In genomic region chr6:16374796-16375195, GRCh38 we compare ENCODE assay signal across 14 cellular contexts.
DNase-seq lines count a peak whose midpoint lies in the region; ATAC-seq, FAIRE-seq and TF ChIP-seq lines count a peak whose summit lies in the region.
"Had no signal": no experiment of that assay in that cellular context is flagged by ENCODE, and none has a peak within 500 bp of the region (broad histone marks: within the 10 kb centered on the region; RNA-seq: fewer than 3 reads in every experiment).

No MANE protein-coding gene starts in this region.

- no peak for TF ChIP-seq POLR2A in GM12892 (IDR thresholded peaks at IDR 0.05; ENCODE audit: low read depth, low read length)

- peak; percentile 86 for ATAC-seq in GM21390 (IDR thresholded peaks at IDR 0.05; ENCODE audit: unreplicated experiment)
- peak; percentile 67 for ATAC-seq in HG03342 (IDR thresholded peaks at IDR 0.05; ENCODE audit: unreplicated experiment)
- no peak for ATAC-seq in left colon
- no peak for ATAC-seq in GM18873 (IDR thresholded peaks at IDR 0.05; ENCODE audit: low FRiP score, unreplicated experiment)
- ATAC-seq: HCT116, HepG2, right lobe of liver had no signal

- peak; percentile 85 for FAIRE-seq in GM12892 (lab: Jason Lieb, UNC)
- FAIRE-seq: HepG2 had no signal

- intact Hi-C loops in left colon (cut with DNase I, micrococcal nuclease) = no loop called here

- DNase-seq in GM12892 (ENCODE audit: insufficient read length) (no peak), islet precursor cell (peak; percentile 46), left colon (no peak), epidermal melanocyte (ENCODE audit: insufficient read length, low spot score) (no peak), DMS153 treated with DMSO at 0.1 percent for 48 hours (lab: John Stamatoyannopoulos, UW; ENCODE audit: unreplicated experiment) (no peak)
- DNase-seq: activated CD4-positive, CD25-positive, alpha-beta regulatory T cell; activated naive CD4-positive, alpha-beta T cell; right lobe of liver; RPMI8226 had no signal

Comparison
In these comparisons a context has a peak if more than half of its experiments do, and no peak if none do; other contexts are left out.
1. ATAC-seq: peak in GM21390 (single experiment) and HG03342 (single experiment); none in left colon (single experiment) and GM18873 (single experiment).